Comparison of ENCODE assay signal across 8 cellular contexts in genomic region chr7:122885583-122886356, GRCh38. TPM values are rescaled to one million over a fixed set of nuclear protein-coding genes. Genes with fewer than 3 reads are reported as not detected.
DNase-seq lines count a peak whose midpoint lies in the region; ATAC-seq and TF ChIP-seq lines count a peak whose summit lies in the region.

No MANE protein-coding gene starts in this region.

- no peaks in the 10 kb centered on the region for H3K36me3 Mint-ChIP-seq in activated T-cell treated with anti-CD3 and anti-CD28 coated beads, Interleukin-2, amount 50 U/mL, for 72 hours (ENCODE audit: insufficient read depth in 2 of 2)
- H3K36me3 Mint-ChIP-seq in CD8-positive, alpha-beta memory T cell, result no peaks in the 10 kb centered on the region

- H3K79me2 ChIP-seq in osteoblast (ENCODE audit: insufficient read depth, low read length), result no peaks in the 10 kb centered on the region

- H3K9me3 ChIP-seq in osteoblast (ENCODE audit: low read depth, low read length), result no peaks in the 10 kb centered on the region
- no peaks in the 10 kb centered on the region for H3K9me3 ChIP-seq in CD8-positive, alpha-beta memory T cell (ENCODE audit: low read length)

- DNase-seq in DMS 273 (lab: John Stamatoyannopoulos, UW; ENCODE audit: unreplicated experiment) (peak; percentile 56), DMS 273 treated with DMSO at 0.1 percent for 48 hours (lab: John Stamatoyannopoulos, UW) (no peak), HT1080 (ENCODE audit: low read depth) (peak; percentile 57), glomerular visceral epithelial cell (ENCODE audit: extremely low spot score) (peak; percentile 57), osteoblast (ENCODE audit: insufficient read length, low spot score, missing footprints) (peak; percentile 93)
- DNase-seq in activated T-cell treated with anti-CD3 and anti-CD28 coated beads, Interleukin-2, amount 50 U/mL, for 72 hours, result peak in 1 of 2 donors; percentile 1
- no peak for DNase-seq in CD8-positive, alpha-beta memory T cell

- H3K36me3 ChIP-seq in osteoblast (ENCODE audit: insufficient read depth, low read length), result no peaks in the 10 kb centered on the region
- H3K36me3 ChIP-seq in CD8-positive, alpha-beta memory T cell (ENCODE audit: insufficient read depth, low read length), result no peaks in the 10 kb centered on the region

- CTCF ChIA-PET in CD8-positive, alpha-beta memory T cell (lab: Charles Lee), result no interaction called here

- POLR2A ChIA-PET in CD8-positive, alpha-beta memory T cell (lab: Charles Lee), result no interaction called here

- H3K27me3 Mint-ChIP-seq in activated T-cell treated with anti-CD3 and anti-CD28 coated beads, Interleukin-2, amount 50 U/mL, for 72 hours (ENCODE audit: low read depth), result peaks cover 53% of the 10 kb centered on the region
- peaks cover 23 to 61% of the 10 kb centered on the region in 2 donors for H3K27me3 Mint-ChIP-seq in CD8-positive, alpha-beta memory T cell

- peak overlapping the region; percentile 55 to 70 for H3K4me3 Mint-ChIP-seq in activated T-cell treated with anti-CD3 and anti-CD28 coated beads, Interleukin-2, amount 50 U/mL, for 72 hours
- H3K4me3 Mint-ChIP-seq in CD8-positive, alpha-beta memory T cell, result peak overlapping the region in 1 of 7 donors; percentile 33

- H3K4me2 ChIP-seq in osteoblast (ENCODE audit: insufficient read depth, low read length), result peak overlapping the region; percentile 89

- H3K27ac ChIP-seq in osteoblast (ENCODE audit: low read depth, low read length), result peak overlapping the region; percentile 31
- H3K27ac ChIP-seq in CD8-positive, alpha-beta memory T cell (ENCODE audit: low read depth, low read length), result no peak overlapping the region

- no peaks in the 10 kb centered on the region for H3K9me3 Mint-ChIP-seq in activated T-cell treated with anti-CD3 and anti-CD28 coated beads, Interleukin-2, amount 50 U/mL, for 72 hours
- H3K9me3 Mint-ChIP-seq in CD8-positive, alpha-beta memory T cell, result peaks cover 0 to 16% (median 8%) of the 10 kb centered on the region in 5 donors

- ATAC-seq in GM21528 (IDR thresholded peaks at IDR 0.05; ENCODE audit: low FRiP score, unreplicated experiment), result peak; percentile 45
- peak; percentile 32 to 41 for ATAC-seq in activated T-cell treated with anti-CD3 and anti-CD28 coated beads, Interleukin-2, amount 50 U/mL, for 72 hours (replicated peaks in 1 of 2)

- no peak for TF ChIP-seq CTCF in osteoblast (IDR thresholded peaks at IDR 0.05; ENCODE audit: extremely low read depth, low read depth, low read length)

- H4K20me1 ChIP-seq in osteoblast (ENCODE audit: insufficient read depth, low read length), result no peaks in the 10 kb centered on the region

- peak overlapping the region; percentile 82 for H3K4me3 ChIP-seq in osteoblast (ENCODE audit: insufficient read depth, low read length)
- no peak overlapping the region for H3K4me3 ChIP-seq in CD8-positive, alpha-beta memory T cell (ENCODE audit: low read length)

- no peaks in the 10 kb centered on the region for H3K4me1 Mint-ChIP-seq in activated T-cell treated with anti-CD3 and anti-CD28 coated beads, Interleukin-2, amount 50 U/mL, for 72 hours (ENCODE audit: low read depth)
- H3K4me1 Mint-ChIP-seq in CD8-positive, alpha-beta memory T cell, result peaks cover 0 to 12% (median 0%) of the 10 kb centered on the region in 3 donors

- no peak overlapping the region for H3K27ac Mint-ChIP-seq in activated T-cell treated with anti-CD3 and anti-CD28 coated beads, Interleukin-2, amount 50 U/mL, for 72 hours
- H3K27ac Mint-ChIP-seq in CD8-positive, alpha-beta memory T cell, result no peak overlapping the region

- peak overlapping the region; percentile 97 for H2AFZ ChIP-seq in osteoblast (ENCODE audit: low read length)

- H3K4me1 ChIP-seq in osteoblast (ENCODE audit: insufficient read depth, low read length), result peaks cover 15% of the 10 kb centered on the region
- H3K4me1 ChIP-seq in CD8-positive, alpha-beta memory T cell (ENCODE audit: insufficient read depth, low read length), result no peaks in the 10 kb centered on the region

- no peaks in the 10 kb centered on the region for H3K27me3 ChIP-seq in osteoblast (ENCODE audit: insufficient read depth, low read length)
- peaks cover 4% of the 10 kb centered on the region for H3K27me3 ChIP-seq in CD8-positive, alpha-beta memory T cell (ENCODE audit: insufficient read depth, low read length, poor library complexity, severe bottlenecking)

RNA-seq across cellular contexts. Expression of gene CADPS2, which starts 0.5 kb away (rescaled TPM):
- 13.0 and 13.6 TPM in 2 replicates for total RNA-seq in HT1080 (2014; rRNA removed; shearing (Covaris generic))
- polyA plus RNA-seq in HT1080 (2015; cell fraction: cytosol; rRNA removed), result 7.4 and 10.4 TPM in 2 replicates
- 9.2 and 11.2 TPM in 2 replicates for polyA plus RNA-seq in HT1080 (2015; cell fraction: nucleus; rRNA removed)
- not detected for total RNA-seq in activated T-cell treated with anti-CD3 and anti-CD28 coated beads, Interleukin-2, amount 50 U/mL, for 72 hours
- 21.7 and 26.2 TPM in 2 replicates for total RNA-seq in osteoblast
- total RNA-seq in CD8-positive, alpha-beta memory T cell, result not detected
- polyA plus RNA-seq in CD8-positive, alpha-beta memory T cell, result not detected

Comparison
In these comparisons a context has a peak if more than half of its experiments do, and no peak if none do; other contexts are left out.
1. DNase-seq: peak in DMS 273 (single experiment), HT1080 (single experiment), glomerular visceral epithelial cell (single experiment) and osteoblast (single experiment); none in DMS 273 treated with DMSO at 0.1 percent for 48 hours (single experiment) and CD8-positive, alpha-beta memory T cell (0 of 5).
2. RNA of gene CADPS2, which starts 0.5 kb away (total RNA-seq): 21.7 to 26.2 TPM in osteoblast and 13.0 to 13.6 TPM in HT1080; not detected in activated T-cell treated with anti-CD3 and anti-CD28 coated beads, Interleukin-2, amount 50 U/mL, for 72 hours and not detected in CD8-positive, alpha-beta memory T cell; every median in the first group is over 10 times any median in the second.